Comparison of ENCODE assay signal across 18 cellular contexts in the genomic region with DNA sequence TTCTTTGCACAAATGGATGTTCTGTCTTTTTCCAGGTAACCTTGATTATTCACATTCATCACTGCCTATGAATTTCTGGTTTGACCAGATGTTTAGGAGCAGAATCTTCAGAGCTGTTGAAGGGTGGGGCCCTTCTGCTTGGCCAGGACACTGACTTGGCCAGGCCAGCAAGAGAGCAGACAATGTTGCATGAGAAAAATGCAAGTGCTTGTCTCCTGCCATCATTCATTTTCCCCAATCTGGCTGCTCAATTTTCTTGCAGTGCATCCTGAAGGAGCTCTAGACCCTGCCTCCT. TPM values are rescaled to one million over a fixed set of nuclear protein-coding genes. Genes with fewer than 3 reads are reported as not detected.
DNase-seq lines count a peak whose midpoint lies in the region; ATAC-seq, FAIRE-seq and TF ChIP-seq lines count a peak whose summit lies in the region.
"Had no signal": no experiment of that assay in that cellular context is flagged by ENCODE, and none has a peak within 500 bp of the region (broad histone marks: within the 10 kb centered on the region; RNA-seq: fewer than 3 reads in every experiment).

No MANE protein-coding gene starts in this region.

- peak; percentile 41 for DNase-seq in GM12865 (ENCODE audit: low read depth)
- DNase-seq in EL, result no peak
- DNase-seq in frontal cortex (ENCODE audit: low spot score in 2 of 2), result no peak
- no peak for DNase-seq in DMS53 (lab: John Stamatoyannopoulos, UW)
- DNase-seq in NCI-H446 (lab: John Stamatoyannopoulos, UW), result no peak
- DNase-seq: amygdala, dermis blood vessel endothelial cell, GOT3, NCI-H1694, NCI-H69, occipital lobe had no signal

- H3K27ac ChIP-seq in duodenal mucosa (ENCODE audit: low read depth, low read length), result no peak overlapping the region
- H3K27ac ChIP-seq in skin epidermis, result peak overlapping the region in 15 of 21 experiments; percentile 26 to 86 (median 70)
- H3K27ac ChIP-seq: KMS-11 had no signal

- H3K9me3 ChIP-seq in duodenal mucosa (ENCODE audit: control insufficient read depth in 1 of 2, low read length in 2 of 2), result no peaks in the 10 kb centered on the region

- no peak for TF ChIP-seq CTCF in GM12865 (IDR thresholded peaks at IDR 0.05; ENCODE audit: insufficient read depth, low read depth, low read length, missing control alignments)

- H3K27me3 ChIP-seq in duodenal mucosa (ENCODE audit: control insufficient read depth in 1 of 2, insufficient read depth in 2 of 2, low read length in 2 of 2), result no peaks in the 10 kb centered on the region

- H3K4me3 ChIP-seq in GM12865 (ENCODE audit: low read depth, low read length) (peak overlapping the region; percentile 81), duodenal mucosa (ENCODE audit: low read depth in 1 of 2, low read length in 2 of 2) (peak overlapping the region; percentile 24 to 73), skin epidermis (no peak overlapping the region)

- no peaks in the 10 kb centered on the region for H3K36me3 ChIP-seq in duodenal mucosa (ENCODE audit: control insufficient read depth in 1 of 2, insufficient read depth in 2 of 2, low read length in 2 of 2)

- peaks cover 34 to 46% of the 10 kb centered on the region in 2 donors for H3K4me1 ChIP-seq in duodenal mucosa (ENCODE audit: control insufficient read depth in 1 of 2, insufficient read depth in 2 of 2, low read length in 2 of 2)

- peak; percentile 0 for ATAC-seq in HG03108 (IDR thresholded peaks at IDR 0.05; ENCODE audit: unreplicated experiment)

- no peak for FAIRE-seq in frontal cortex (lab: Jason Lieb, UNC)

- no peak overlapping the region for H3K9ac ChIP-seq in duodenal mucosa (ENCODE audit: low read depth in 1 of 2, low read length in 2 of 2)
- H3K9ac ChIP-seq: KMS-11 had no signal

RNA-seq across cellular contexts. Expression of a gene that starts 1.6 kb away (rescaled TPM):
- total RNA-seq in frontal cortex, result 0.41 TPM
- total RNA-seq: activated T-helper 1 cell treated with anti-CD3 and anti-CD28 coated beads, Interleukin-12 subunit alpha, Interleukin-12 subunit beta, Interleukin-2, Interleukin-4 antibody, amounts not matched to agents 30 ng/mL and 10 ng/mL and 1 ng/mL, durations not matched to agents 14 hours and 24 hours and 36 hours; dermis blood vessel endothelial cell had no signal

RNA-seq across cellular contexts. Expression of a gene that starts 31.3 kb away (rescaled TPM):
- not detected for total RNA-seq in frontal cortex
- total RNA-seq: activated T-helper 1 cell treated with anti-CD3 and anti-CD28 coated beads, Interleukin-12 subunit alpha, Interleukin-12 subunit beta, Interleukin-2, Interleukin-4 antibody, amounts not matched to agents 30 ng/mL and 10 ng/mL and 1 ng/mL, durations not matched to agents 14 hours and 24 hours and 36 hours; dermis blood vessel endothelial cell; mesenteric fat pad; occipital lobe; skeletal muscle tissue had no signal

Comparison
In these comparisons a context has a peak if more than half of its experiments do, and no peak if none do; other contexts are left out.
1. H3K4me3 ChIP-seq: peak in GM12865 (single experiment) and duodenal mucosa (2 of 2); none in skin epidermis (0 of 7).